In genomic region chr1:8876099-8876496, GRCh38 we compare ENCODE assay signal across 8 cellular contexts. TPM values are rescaled to one million over a fixed set of nuclear protein-coding genes. Genes with fewer than 3 reads are reported as not detected.
DNase-seq lines count a peak whose midpoint lies in the region; TF ChIP-seq lines count a peak whose summit lies in the region.

No MANE protein-coding gene starts in this region.

- no peaks in the 10 kb centered on the region for H3K9me3 ChIP-seq in GM23248 (ENCODE audit: low read depth)
- no peaks in the 10 kb centered on the region for H3K9me3 ChIP-seq in SJCRH30 (replicated peaks)

- 51% methylated on average over 3 of the region's 3 CpGs for WGBS in GM23248 (ENCODE audit: low coverage in 1 of 2, low lambda C conversion rate in 2 of 2, missing lambda C conversion rate in 2 of 2), 2 experiments

- DNase-seq in GM23248: no peak
- DNase-seq in SJCRH30: no peak
- no peak for DNase-seq in epithelial cell of esophagus (ENCODE audit: low read depth)
- no peak for DNase-seq in skeletal muscle cell (ENCODE audit: low read depth)
- DNase-seq in activated gamma-delta T cell (lab: John Stamatoyannopoulos, UW): no peak
- DNase-seq in DMS79 (lab: John Stamatoyannopoulos, UW): no peak
- DNase-seq in NOMO-1 (lab: John Stamatoyannopoulos, UW; ENCODE audit: unreplicated experiment in 2 of 2): no peak
- DNase-seq in activated CD4-positive, CD25-positive, alpha-beta regulatory T cell treated with anti-CD3 and anti-CD28 coated beads, Interleukin-2, amount 50 U/mL, for 72 hours: no peak

- no peak for TF ChIP-seq CTCF in epithelial cell of esophagus (IDR thresholded peaks at IDR 0.05; ENCODE audit: insufficient read depth, low read depth, low read length, missing control alignments)

- peaks cover 77% of the 10 kb centered on the region for H3F3A ChIP-seq in GM23248 (ENCODE audit: insufficient read depth)

- in situ Hi-C loops in GM23248 (cut with MboI): no loop called here

- H3K4me2 ChIP-seq in GM23248 (ENCODE audit: unreplicated experiment): peak overlapping the region; percentile 81

- peak overlapping the region; percentile 98 for H3K9ac ChIP-seq in GM23248

- H2AFZ ChIP-seq in GM23248: no peak overlapping the region

- H3K4me1 ChIP-seq in GM23248 (ENCODE audit: insufficient read depth) (peaks cover 68% of the 10 kb centered on the region), SJCRH30 (peaks cover 31% of the 10 kb centered on the region)

- H3K4me3 ChIP-seq in GM23248 (peak overlapping the region; percentile 85), SJCRH30 (peak overlapping the region; percentile 96; the same call in 1 of the 2 replicates), epithelial cell of esophagus (ENCODE audit: low read length) (peak overlapping the region; percentile 90), skeletal muscle cell (ENCODE audit: low read depth, low read length) (peak overlapping the region; percentile 86)

- peaks cover 68% of the 10 kb centered on the region for H3K79me2 ChIP-seq in GM23248 (ENCODE audit: insufficient read depth)

- no peaks in the 10 kb centered on the region for H3K9me2 ChIP-seq in GM23248 (ENCODE audit: insufficient read depth)

- peaks cover 39% of the 10 kb centered on the region for H4K20me1 ChIP-seq in GM23248 (ENCODE audit: insufficient read depth)

- H3K36me3 ChIP-seq in GM23248 (ENCODE audit: low read depth) (peaks cover 57% of the 10 kb centered on the region), SJCRH30 (peaks cover 62% of the 10 kb centered on the region)

- H3K27ac ChIP-seq in GM23248 (peak overlapping the region; percentile 94), SJCRH30 (no peak overlapping the region)

- H3K27me3 ChIP-seq in GM23248 (replicated peaks; ENCODE audit: insufficient read depth): no peaks in the 10 kb centered on the region
- no peaks in the 10 kb centered on the region for H3K27me3 ChIP-seq in SJCRH30

RNA-seq across cellular contexts. Expression of gene ENO1, which starts 2.4 kb away (rescaled TPM):
- 1,781 and 2,185 TPM in 2 replicates for total RNA-seq in GM23248 (2014; rRNA removed; shearing (Covaris generic))
- 2,304 and 2,417 TPM in 2 replicates for polyA plus RNA-seq in GM23248 (2016; fragmentation: Nextera tagmentation; extraction: Ambion mirVana)
- total RNA-seq in SJCRH30 (2014; rRNA removed; shearing (Covaris generic)): 2,596 and 2,758 TPM in 2 replicates

RNA-seq across cellular contexts. Expression of gene RERE, which starts 58.7 kb away (rescaled TPM):
- 9.5 and 26.0 TPM in 2 replicates for total RNA-seq in GM23248 (2014; rRNA removed; shearing (Covaris generic))
- polyA plus RNA-seq in GM23248 (2016; fragmentation: Nextera tagmentation; extraction: Ambion mirVana): 20.3 and 26.2 TPM in 2 replicates
- total RNA-seq in SJCRH30 (2014; rRNA removed; shearing (Covaris generic)): 47.4 and 58.6 TPM in 2 replicates
